In the genomic region with DNA sequence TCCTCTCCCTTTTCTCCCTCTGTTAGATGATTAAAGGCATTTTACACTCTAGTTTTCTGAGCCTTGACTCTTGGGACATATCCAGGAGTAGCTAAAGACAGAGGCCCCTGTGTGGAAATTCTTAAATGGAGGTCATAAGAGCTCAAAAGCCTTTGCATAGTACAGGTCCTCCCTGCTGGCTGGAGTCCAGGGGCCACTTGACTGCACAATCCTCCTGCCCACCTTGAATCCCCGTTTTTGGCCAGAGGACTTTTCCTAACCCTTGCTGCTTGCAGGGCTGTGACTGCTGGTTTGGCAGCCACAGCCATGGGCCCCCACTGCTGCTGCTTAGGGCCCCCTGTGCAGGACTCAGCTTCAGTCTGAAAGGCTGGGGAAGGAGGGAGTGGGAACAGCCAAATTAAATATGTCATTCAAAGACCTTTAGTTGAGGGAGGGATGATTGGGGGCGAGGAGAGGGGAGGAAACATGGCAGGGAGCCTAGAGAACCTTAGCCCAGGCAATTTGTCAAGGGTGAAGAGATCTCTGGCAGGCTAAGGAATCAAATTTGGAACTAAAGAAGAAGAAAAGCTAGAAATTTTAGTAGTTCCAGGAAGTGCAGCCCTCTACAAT, we compare ENCODE assay signal across 18 cellular contexts. TPM values are rescaled to one million over a fixed set of nuclear protein-coding genes. Genes with fewer than 3 reads are reported as not detected.
A peak's percentile ranks its signal among the peaks of the same experiment; 100 is the strongest.
DNase-seq lines count a peak whose midpoint lies in the region; FAIRE-seq and TF ChIP-seq lines count a peak whose summit lies in the region.
"Had no signal": no experiment of that assay in that cellular context is flagged by ENCODE, and none has a peak within 500 bp of the region (broad histone marks: within the 10 kb centered on the region; RNA-seq: fewer than 3 reads in every experiment).

No MANE protein-coding gene starts in this region.

- no peak for TF ChIP-seq POLR2A in esophagus squamous epithelium (IDR thresholded peaks at IDR 0.05)
- TF ChIP-seq POLR2A in uterus (IDR thresholded peaks at IDR 0.05) = no peak

- peaks cover 13% of the 10 kb centered on the region for H3K36me3 Mint-ChIP-seq in activated naive CD4-positive, alpha-beta T cell treated with anti-CD3 and anti-CD28 coated beads, Interleukin-2, amount 50 U/mL, for 24 hours

- H3K36me3 ChIP-seq in esophagus squamous epithelium = peaks cover 20 to 100% (median 26%) of the 10 kb centered on the region in 3 donors
- H3K36me3 ChIP-seq in neutrophil = peaks cover 79% of the 10 kb centered on the region
- no peaks in the 10 kb centered on the region for H3K36me3 ChIP-seq in uterus

- no peak for DNase-seq in activated naive CD4-positive, alpha-beta T cell treated with Interleukin-2 at 50 U/mL for 16 hours
- DNase-seq in esophagus squamous epithelium (lab: John Stamatoyannopoulos, UW) = no peak
- DNase-seq in uterus = peak; percentile 51 to 69
- DNase-seq in HTR-8/SVneo (ENCODE audit: insufficient read length, low spot score) = no peak
- no peak for DNase-seq in NOMO-1 treated with DMSO at 0.1 percent for 48 hours (lab: John Stamatoyannopoulos, UW; ENCODE audit: unreplicated experiment)
- DNase-seq in NCI-H1105 treated with DMSO at 0.1 percent for 48 hours (lab: John Stamatoyannopoulos, UW) = no peak
- DNase-seq: EL, HCEC 1CT, midbrain, NCI-H1092, NCI-H510A, retina, RPMI8226 had no signal

- no peaks in the 10 kb centered on the region for H3K9me3 Mint-ChIP-seq in activated naive CD4-positive, alpha-beta T cell treated with anti-CD3 and anti-CD28 coated beads, Interleukin-2, amount 50 U/mL, for 24 hours

- peak overlapping the region; percentile 17 for H3K27ac Mint-ChIP-seq in activated naive CD4-positive, alpha-beta T cell treated with anti-CD3 and anti-CD28 coated beads, Interleukin-2, amount 50 U/mL, for 24 hours

- H3K4me3 Mint-ChIP-seq in activated naive CD4-positive, alpha-beta T cell treated with anti-CD3 and anti-CD28 coated beads, Interleukin-2, amount 50 U/mL, for 24 hours = no peak overlapping the region

- H3K9me3 ChIP-seq in esophagus squamous epithelium = no peaks in the 10 kb centered on the region
- H3K9me3 ChIP-seq in neutrophil = no peaks in the 10 kb centered on the region
- no peaks in the 10 kb centered on the region for H3K9me3 ChIP-seq in uterus

- H3K4me1 ChIP-seq in esophagus squamous epithelium = peaks cover 4 to 48% (median 6%) of the 10 kb centered on the region in 3 donors
- peaks cover 25 to 27% of the 10 kb centered on the region in 2 experiments for H3K4me1 ChIP-seq in neutrophil (ENCODE audit: control insufficient read depth in 1 of 2, insufficient read depth in 1 of 2, low read depth in 1 of 2, low read length in 1 of 2)
- H3K4me1 ChIP-seq in uterus = peaks cover 0 to 9% of the 10 kb centered on the region in 2 donors

- H3K27me3 Mint-ChIP-seq in activated naive CD4-positive, alpha-beta T cell treated with anti-CD3 and anti-CD28 coated beads, Interleukin-2, amount 50 U/mL, for 24 hours = no peaks in the 10 kb centered on the region

- no peak for FAIRE-seq in HTR-8/SVneo (lab: Jason Lieb, UNC)
- FAIRE-seq: astrocyte, urothelium cell line had no signal

- H3K27ac ChIP-seq in esophagus squamous epithelium (peak overlapping the region in 3 of 4 donors; percentile 60 to 74 (median 66)), neutrophil (peak overlapping the region; percentile 20), uterus (peak overlapping the region; percentile 66 to 81)

- peaks cover 31% of the 10 kb centered on the region for H3K4me1 Mint-ChIP-seq in activated naive CD4-positive, alpha-beta T cell treated with anti-CD3 and anti-CD28 coated beads, Interleukin-2, amount 50 U/mL, for 24 hours

- intact Hi-C loops in esophagus squamous epithelium (cut with DNase I) = no loop called here
- intact Hi-C loops in uterus (cut with DNase I; ENCODE audit: low total_unique reads) = no loop called here

- H3K4me3 ChIP-seq in esophagus squamous epithelium (no peak overlapping the region), neutrophil (ENCODE audit: low read depth in 1 of 2, low read length in 1 of 2) (no peak overlapping the region), uterus (no peak overlapping the region)

- WGBS in esophagus squamous epithelium, 2 donors = 48 to 80% methylated on average over 2 of the region's 2 CpGs

- no peak for TF ChIP-seq CTCF in esophagus squamous epithelium (IDR thresholded peaks at IDR 0.05)
- no peak for TF ChIP-seq CTCF in neutrophil (IDR thresholded peaks at IDR 0.05)
- no peak for TF ChIP-seq CTCF in uterus (IDR thresholded peaks at IDR 0.05)

- H3K27me3 ChIP-seq in esophagus squamous epithelium = no peaks in the 10 kb centered on the region
- H3K27me3 ChIP-seq in neutrophil = no peaks in the 10 kb centered on the region
- no peaks in the 10 kb centered on the region for H3K27me3 ChIP-seq in uterus

RNA-seq across cellular contexts. Expression of a gene that starts 33.3 kb away (rescaled TPM):
- total RNA-seq in esophagus squamous epithelium (10 to 100 TPM; 39.2 to 53.6 (median 45.8) TPM), uterus (100 to 1,000 TPM in 1 of 4 donors, 10 to 100 TPM in 3; 27.9 to 114 (median 37.3) TPM)

RNA-seq across cellular contexts. Expression of a gene that starts 33.7 kb away (rescaled TPM):
- total RNA-seq in esophagus squamous epithelium (10 to 100 TPM in 3 of 4 donors, 1 to 10 TPM in 1; 5.2 to 15.1 (median 13.5) TPM), uterus (10 to 100 TPM in 1 of 4 donors, 1 to 10 TPM in 2, under 1 TPM in 1; 0.88 to 10.5 (median 8.0) TPM)

RNA-seq across cellular contexts. Expression of a gene that starts 49.7 kb away (rescaled TPM):
- total RNA-seq in esophagus squamous epithelium (10 to 100 TPM; 40.9 to 79.4 (median 66.4) TPM), uterus (100 to 1,000 TPM in 1 of 4 donors, 10 to 100 TPM in 3; 51.8 to 102 (median 68.3) TPM)

RNA-seq across cellular contexts. Expression of a gene that starts 50.1 kb away (rescaled TPM):
- total RNA-seq in esophagus squamous epithelium (1 to 10 TPM; 1.3 to 4.2 (median 2.2) TPM), uterus (1 to 10 TPM in 3 of 4 donors, under 1 TPM in 1; 0.77 to 5.0 (median 2.8) TPM)

RNA-seq across cellular contexts. Expression of a gene that starts 51.9 kb away (rescaled TPM):
- under 1 TPM in 1 of 4 donors, not detected in 3; 0.19 TPM for total RNA-seq in esophagus squamous epithelium
- total RNA-seq in uterus = under 1 TPM in 1 of 4 donors, not detected in 3; 0.27 TPM
- total RNA-seq: HT1080 had no signal

Comparison
In these comparisons a context has a peak if more than half of its experiments do, and no peak if none do; other contexts are left out.
1. DNase-seq: peak in uterus (2 of 2); none in activated naive CD4-positive, alpha-beta T cell treated with Interleukin-2 at 50 U/mL for 16 hours (single experiment), esophagus squamous epithelium (single experiment), HTR-8/SVneo (single experiment), NOMO-1 treated with DMSO at 0.1 percent for 48 hours (single experiment) and NCI-H1105 treated with DMSO at 0.1 percent for 48 hours (single experiment).
2. H3K27ac ChIP-seq: peak in every context shown above with its lines; median percentile 74 in uterus; 66 in esophagus squamous epithelium; 20 in neutrophil.